15 cellular contexts compared by ENCODE assay signal in the genomic region with DNA sequence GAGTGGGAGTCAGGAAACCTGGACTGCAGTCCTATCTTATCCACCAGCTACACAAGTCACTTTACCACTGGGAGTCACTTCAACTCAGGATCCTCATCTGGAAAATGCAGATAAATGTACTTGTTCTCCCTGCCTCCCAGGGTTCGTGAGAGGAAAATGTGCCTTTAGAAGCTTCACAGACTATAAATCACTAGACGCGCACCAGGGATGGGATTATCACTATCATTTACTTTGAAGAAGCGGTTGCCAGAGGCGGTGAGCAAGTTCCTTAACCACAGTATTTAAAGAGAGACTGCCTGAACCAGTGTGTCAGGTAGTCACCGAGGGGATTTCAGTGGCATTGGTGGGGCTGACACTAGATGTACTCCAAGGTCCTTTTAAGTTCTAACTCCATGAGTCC.
DNase-seq lines count a peak whose midpoint lies in the region; ATAC-seq and TF ChIP-seq lines count a peak whose summit lies in the region.
"Had no signal": no experiment of that assay in that cellular context is flagged by ENCODE, and none has a peak within 500 bp of the region (broad histone marks: within the 10 kb centered on the region; RNA-seq: fewer than 3 reads in every experiment).

No MANE protein-coding gene starts in this region.

- H3K4me1 ChIP-seq in mesenchymal stem cell (ENCODE audit: control insufficient read depth, insufficient read depth, low read depth, low read length): peaks cover 4% of the 10 kb centered on the region
- H3K4me1 ChIP-seq: BLaER1 had no signal

- H3K4me3 ChIP-seq in mesenchymal stem cell (ENCODE audit: insufficient read depth in 1 of 2, low read depth in 1 of 2, low read length in 2 of 2): no peak overlapping the region
- no peak overlapping the region for H3K4me3 ChIP-seq in foreskin fibroblast (ENCODE audit: low read depth in 1 of 2, low read length in 2 of 2)
- H3K4me3 ChIP-seq: BLaER1 had no signal

- H3K27me3 ChIP-seq in mesenchymal stem cell (ENCODE audit: control insufficient read depth in 1 of 2, insufficient read depth in 1 of 2, low read length in 2 of 2): peaks cover 0 to 71% of the 10 kb centered on the region in 2 experiments

- H3K14ac ChIP-seq in mesenchymal stem cell (ENCODE audit: low read length in 2 of 2): no peak overlapping the region

- H3K27ac ChIP-seq in mesenchymal stem cell (ENCODE audit: low read length, poor library complexity, severe bottlenecking): no peak overlapping the region
- H3K27ac ChIP-seq: 22Rv1, BLaER1 had no signal

- H4K91ac ChIP-seq in mesenchymal stem cell (ENCODE audit: low read length): no peak overlapping the region

- 19% methylated on average over 5 of the region's 6 CpGs for WGBS in mesenchymal stem cell

- no peak overlapping the region for H4K8ac ChIP-seq in mesenchymal stem cell (ENCODE audit: low read length)

- H2BK120ac ChIP-seq in mesenchymal stem cell (ENCODE audit: low read depth, low read length): no peak overlapping the region

- no peak overlapping the region for H2BK15ac ChIP-seq in mesenchymal stem cell (ENCODE audit: low read depth, poor library complexity, severe bottlenecking)

- no peak overlapping the region for H3K18ac ChIP-seq in mesenchymal stem cell (ENCODE audit: low read depth in 1 of 2, low read length in 2 of 2)

- H2BK12ac ChIP-seq in mesenchymal stem cell (ENCODE audit: low read length in 2 of 2): no peak overlapping the region

- no peak for TF ChIP-seq CTCF in type B pancreatic cell (conservative IDR thresholded peaks at IDR 0.05)
- TF ChIP-seq CTCF in foreskin fibroblast (IDR thresholded peaks at IDR 0.05; ENCODE audit: low read depth, low read length): no peak

- H3K79me1 ChIP-seq in mesenchymal stem cell (replicated peaks; ENCODE audit: low read length, poor library complexity, severe bottlenecking): no peaks in the 10 kb centered on the region

- peak overlapping the region; percentile 60 for H3K4me3 Mint-ChIP-seq in type B pancreatic cell
- H3K4me3 Mint-ChIP-seq in activated CD4-positive, alpha-beta T cell treated with anti-CD3 and anti-CD28 coated beads, Interleukin-2, amount 10 ng/mL, durations not matched to agents 24 days and 14 days: no peak overlapping the region
- H3K4me3 Mint-ChIP-seq: CD4-positive, CD25-positive, alpha-beta regulatory T cell had no signal

- no peak overlapping the region for H3K4ac ChIP-seq in mesenchymal stem cell (ENCODE audit: low read depth in 1 of 2, low read length in 2 of 2)

- H3K23ac ChIP-seq in mesenchymal stem cell (ENCODE audit: low read length in 2 of 2): no peak overlapping the region

- ATAC-seq in HG02981 (IDR thresholded peaks at IDR 0.05; ENCODE audit: unreplicated experiment): no peak

- H3K9me3 Mint-ChIP-seq in type B pancreatic cell: no peaks in the 10 kb centered on the region
- no peaks in the 10 kb centered on the region for H3K9me3 Mint-ChIP-seq in activated CD4-positive, alpha-beta T cell treated with anti-CD3 and anti-CD28 coated beads, Interleukin-2, amount 10 ng/mL, durations not matched to agents 24 days and 14 days

- H3K9me3 ChIP-seq in mesenchymal stem cell (ENCODE audit: control insufficient read depth, low read length): no peaks in the 10 kb centered on the region
- H3K9me3 ChIP-seq: BLaER1 had no signal

- peaks cover 21% of the 10 kb centered on the region for H3K4me1 Mint-ChIP-seq in type B pancreatic cell (ENCODE audit: unreplicated experiment)
- peaks cover 15% of the 10 kb centered on the region for H3K4me1 Mint-ChIP-seq in activated CD4-positive, alpha-beta T cell treated with anti-CD3 and anti-CD28 coated beads, Interleukin-2, amount 10 ng/mL, durations not matched to agents 24 days and 14 days

- H3K9ac ChIP-seq in mesenchymal stem cell (ENCODE audit: low read length): no peak overlapping the region
- H3K9ac ChIP-seq: BLaER1 had no signal

- H3K27me3 Mint-ChIP-seq in type B pancreatic cell: no peaks in the 10 kb centered on the region
- no peaks in the 10 kb centered on the region for H3K27me3 Mint-ChIP-seq in activated CD4-positive, alpha-beta T cell treated with anti-CD3 and anti-CD28 coated beads, Interleukin-2, amount 10 ng/mL, durations not matched to agents 24 days and 14 days
- H3K27me3 Mint-ChIP-seq: CD4-positive, CD25-positive, alpha-beta regulatory T cell had no signal

- H3K36me3 ChIP-seq in mesenchymal stem cell (ENCODE audit: control insufficient read depth in 1 of 2, insufficient read depth in 2 of 2, low read depth in 1 of 2, low read length in 2 of 2): no peaks in the 10 kb centered on the region
- H3K36me3 ChIP-seq: BLaER1 had no signal

- H2AK5ac ChIP-seq in mesenchymal stem cell (ENCODE audit: low read length, severe bottlenecking): no peak overlapping the region

- no peak overlapping the region for H2BK5ac ChIP-seq in mesenchymal stem cell (ENCODE audit: low read depth, low read length, poor library complexity, severe bottlenecking)

- intact Hi-C loops in activated CD4-positive, alpha-beta T cell treated with anti-CD3 and anti-CD28 coated beads, Interleukin-2, amount 10 ng/mL, durations not matched to agents 24 days and 14 days (cut with micrococcal nuclease): no loop called here

- H3K27ac Mint-ChIP-seq in type B pancreatic cell: peak overlapping the region; percentile 74
- no peak overlapping the region for H3K27ac Mint-ChIP-seq in activated CD4-positive, alpha-beta T cell treated with anti-CD3 and anti-CD28 coated beads, Interleukin-2, amount 10 ng/mL, durations not matched to agents 24 days and 14 days
- H3K27ac Mint-ChIP-seq: CD4-positive, CD25-positive, alpha-beta regulatory T cell had no signal

- no peak overlapping the region for H2AFZ ChIP-seq in mesenchymal stem cell (ENCODE audit: low read depth, low read length)

- DNase-seq in NCI-H748 (lab: John Stamatoyannopoulos, UW; ENCODE audit: unreplicated experiment): peak; percentile 13
- no peak for DNase-seq in NCI-H748 treated with DMSO at 0.1 percent for 48 hours (lab: John Stamatoyannopoulos, UW)
- peak; percentile 19 for DNase-seq in OCI-M1 (lab: John Stamatoyannopoulos, UW)
- peak; percentile 1 for DNase-seq in mesenchymal stem cell
- no peak for DNase-seq in type B pancreatic cell (ENCODE audit: extremely low spot score, unreplicated experiment)
- DNase-seq in activated CD4-positive, alpha-beta T cell treated with anti-CD3 and anti-CD28 coated beads, Interleukin-2, amount 10 ng/mL, durations not matched to agents 24 days and 14 days: no peak
- no peak for DNase-seq in foreskin fibroblast
- DNase-seq: AML-193; CD4-positive, CD25-positive, alpha-beta regulatory T cell; DMS53; GOT3; HCEC 1CT had no signal

- no peak overlapping the region for H3K4me2 ChIP-seq in mesenchymal stem cell (ENCODE audit: low read length, poor library complexity, severe bottlenecking)
- H3K4me2 ChIP-seq: BLaER1 had no signal

- peaks cover 3% of the 10 kb centered on the region for H3K36me3 Mint-ChIP-seq in type B pancreatic cell
- no peaks in the 10 kb centered on the region for H3K36me3 Mint-ChIP-seq in activated CD4-positive, alpha-beta T cell treated with anti-CD3 and anti-CD28 coated beads, Interleukin-2, amount 10 ng/mL, durations not matched to agents 24 days and 14 days (ENCODE audit: low read depth)
- H3K36me3 Mint-ChIP-seq: CD4-positive, CD25-positive, alpha-beta regulatory T cell had no signal

Comparison
In these comparisons a context has a peak if more than half of its experiments do, and no peak if none do; other contexts are left out.
1. DNase-seq: peak in NCI-H748 (single experiment), OCI-M1 (single experiment) and mesenchymal stem cell (single experiment); none in NCI-H748 treated with DMSO at 0.1 percent for 48 hours (single experiment), type B pancreatic cell (single experiment), activated CD4-positive, alpha-beta T cell treated with anti-CD3 and anti-CD28 coated beads, Interleukin-2, amount 10 ng/mL, durations not matched to agents 24 days and 14 days (single experiment) and foreskin fibroblast (0 of 2).